24 cellular contexts compared by ENCODE assay signal in the genomic region with DNA sequence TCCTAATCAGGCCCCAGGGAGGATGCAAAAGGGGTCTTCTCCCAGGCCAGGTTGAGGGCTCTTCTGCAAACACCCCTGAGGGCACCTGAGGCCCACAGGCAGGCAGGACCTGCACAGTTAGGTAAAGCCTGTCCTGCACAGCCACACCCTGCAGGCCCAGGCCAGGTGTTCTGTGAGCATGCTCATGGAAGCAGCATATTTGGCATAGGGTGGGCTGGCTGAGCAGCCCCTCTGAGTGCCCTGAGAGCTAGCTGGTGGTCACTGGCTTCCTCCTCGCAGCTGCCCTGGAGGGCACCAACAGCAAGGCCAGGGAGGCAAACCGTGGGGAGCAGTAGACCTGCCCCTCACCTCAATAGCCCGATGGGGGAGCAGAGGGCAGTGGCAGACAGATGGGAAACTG. TPM values are rescaled to one million over a fixed set of nuclear protein-coding genes. Genes with fewer than 3 reads are reported as not detected.
"Had no signal": no experiment of that assay in that cellular context is flagged by ENCODE, and none has a peak within 500 bp of the region (broad histone marks: within the 10 kb centered on the region; RNA-seq: fewer than 3 reads in every experiment).

No MANE protein-coding gene starts in this region.

- H3K9me3 Mint-ChIP-seq: immature natural killer cell; mesothelial cell of epicardium; naive thymus-derived CD4-positive, alpha-beta T cell; natural killer cell treated with Interleukin-12 subunit alpha and Interleukin-12 subunit beta and Interleukin-15 and Interleukin-18, amount 100 ng/mL, for 72 hours; stimulated activated effector memory CD8-positive, alpha-beta T cell treated with anti-CD3 and anti-CD28 coated beads, Interleukin-12 subunit alpha, Interleukin-12 subunit beta, amount 100 ng/mL, for 72 hours; stimulated activated naive CD8-positive, alpha-beta T cell treated with anti-CD3 and anti-CD28 coated beads, Interleukin-15, amount 100 ng/mL, for 72 hours; type B pancreatic cell had no signal

- H3K9ac ChIP-seq: parathyroid adenoma had no signal

- H3K36me3 ChIP-seq: heart left ventricle, right atrium auricular region, right lobe of liver, tibial nerve, vagina had no signal

- ATAC-seq: heart left ventricle; left lobe of liver; naive thymus-derived CD4-positive, alpha-beta T cell; natural killer cell treated with Interleukin-12 subunit alpha and Interleukin-12 subunit beta and Interleukin-15 and Interleukin-18, amount 100 ng/mL, for 72 hours; right lobe of liver; stimulated activated effector memory CD8-positive, alpha-beta T cell treated with anti-CD3 and anti-CD28 coated beads, Interleukin-12 subunit alpha, Interleukin-12 subunit beta, amount 100 ng/mL, for 72 hours; stimulated activated naive CD8-positive, alpha-beta T cell treated with anti-CD3 and anti-CD28 coated beads, Interleukin-15, amount 100 ng/mL, for 72 hours had no signal

- H3K36me3 Mint-ChIP-seq: immature natural killer cell; mesothelial cell of epicardium; naive thymus-derived CD4-positive, alpha-beta T cell; natural killer cell treated with Interleukin-12 subunit alpha and Interleukin-12 subunit beta and Interleukin-15 and Interleukin-18, amount 100 ng/mL, for 72 hours; stimulated activated effector memory CD8-positive, alpha-beta T cell treated with anti-CD3 and anti-CD28 coated beads, Interleukin-12 subunit alpha, Interleukin-12 subunit beta, amount 100 ng/mL, for 72 hours; type B pancreatic cell had no signal

- H3K27ac Mint-ChIP-seq: immature natural killer cell; mesothelial cell of epicardium; naive thymus-derived CD4-positive, alpha-beta T cell; natural killer cell treated with Interleukin-12 subunit alpha and Interleukin-12 subunit beta and Interleukin-15 and Interleukin-18, amount 100 ng/mL, for 72 hours; stimulated activated effector memory CD8-positive, alpha-beta T cell treated with anti-CD3 and anti-CD28 coated beads, Interleukin-12 subunit alpha, Interleukin-12 subunit beta, amount 100 ng/mL, for 72 hours; stimulated activated naive CD8-positive, alpha-beta T cell treated with anti-CD3 and anti-CD28 coated beads, Interleukin-15, amount 100 ng/mL, for 72 hours; type B pancreatic cell had no signal

- H3K4me3 ChIP-seq: heart left ventricle, lung, right atrium auricular region, right lobe of liver, skin epidermis, tibial nerve, vagina had no signal

- H3K4me1 ChIP-seq: parathyroid adenoma had no signal

- H2AFZ ChIP-seq: parathyroid adenoma had no signal

- H3K27me3 ChIP-seq: right lobe of liver, vagina had no signal

- H3K4me3 Mint-ChIP-seq: immature natural killer cell; mesothelial cell of epicardium; natural killer cell treated with Interleukin-12 subunit alpha and Interleukin-12 subunit beta and Interleukin-15 and Interleukin-18, amount 100 ng/mL, for 72 hours; stimulated activated effector memory CD8-positive, alpha-beta T cell treated with anti-CD3 and anti-CD28 coated beads, Interleukin-12 subunit alpha, Interleukin-12 subunit beta, amount 100 ng/mL, for 72 hours; stimulated activated naive CD8-positive, alpha-beta T cell treated with anti-CD3 and anti-CD28 coated beads, Interleukin-15, amount 100 ng/mL, for 72 hours; type B pancreatic cell had no signal

- FAIRE-seq: islet of Langerhans had no signal

- H3K27ac ChIP-seq: heart left ventricle, parathyroid adenoma, right atrium auricular region, right lobe of liver, skin epidermis, tibial nerve, vagina had no signal

- DNase-seq: glutamatergic neuron; hypothalamus; immature natural killer cell; mesendoderm; naive thymus-derived CD4-positive, alpha-beta T cell; nucleus accumbens; stimulated activated CD4-positive, alpha-beta T cell treated with anti-CD3 and anti-CD28 coated beads, Interleukin-4, amount 100 ng/mL, for 24 hours; stimulated activated naive CD4-positive, alpha-beta T cell; stimulated activated naive CD8-positive, alpha-beta T cell treated with anti-CD3 and anti-CD28 coated beads, Interleukin-15, amount 100 ng/mL, for 72 hours; substantia nigra had no signal

- H3K9me3 ChIP-seq: heart left ventricle, right atrium auricular region, right lobe of liver, tibial nerve, vagina had no signal

RNA-seq across cellular contexts. Expression of a gene that starts 3.7 kb away (rescaled TPM):
- total RNA-seq: natural killer cell treated with Interleukin-12 subunit alpha and Interleukin-12 subunit beta and Interleukin-15 and Interleukin-18, amount 100 ng/mL, for 72 hours had no signal
- polyA plus RNA-seq: naive thymus-derived CD4-positive, alpha-beta T cell had no signal
